In the genomic region with DNA sequence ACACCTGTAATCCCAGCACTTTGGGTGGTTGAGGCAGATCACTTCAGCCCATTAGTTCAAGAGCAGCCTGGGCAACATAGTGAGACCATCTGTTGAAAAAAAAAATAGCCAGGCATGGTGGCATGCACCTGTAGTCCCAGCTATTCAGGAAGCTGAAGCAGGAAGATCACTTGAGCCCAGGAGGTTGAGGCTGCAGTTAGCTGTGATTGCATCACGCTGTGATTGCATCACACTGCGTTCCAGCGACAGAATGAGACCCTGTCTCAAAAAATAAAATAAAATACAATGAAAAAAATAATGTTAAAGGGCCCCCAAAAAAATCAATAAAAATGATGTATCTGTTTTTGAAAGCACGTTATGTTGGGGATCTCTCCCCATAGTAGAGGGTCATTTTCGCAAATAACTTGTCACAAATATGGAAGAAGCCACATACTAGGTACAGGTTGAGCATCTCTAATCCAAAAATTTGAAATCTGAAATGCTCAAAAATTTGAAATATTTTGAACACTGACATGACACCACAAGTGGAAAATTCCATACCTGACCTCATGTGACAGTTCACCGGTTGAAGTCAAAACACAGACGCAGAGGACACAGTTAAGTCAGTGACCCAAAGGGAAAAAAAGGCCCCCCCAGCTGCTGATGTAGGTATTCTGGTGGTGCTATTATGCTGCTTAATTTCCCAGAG, we compare ENCODE assay signal across 22 cellular contexts. TPM values are rescaled to one million over a fixed set of nuclear protein-coding genes. Genes with fewer than 3 reads are reported as not detected.
DNase-seq lines count a peak whose midpoint lies in the region; ATAC-seq and TF ChIP-seq lines count a peak whose summit lies in the region.
"Had no signal": no experiment of that assay in that cellular context is flagged by ENCODE, and none has a peak within 500 bp of the region (broad histone marks: within the 10 kb centered on the region; RNA-seq: fewer than 3 reads in every experiment).

No MANE protein-coding gene starts in this region.

- TF ChIP-seq CTCF in HL-60 (IDR thresholded peaks at IDR 0.05; ENCODE audit: insufficient read depth, low read length): no peak
- no peak for TF ChIP-seq CTCF in WTC11 (IDR thresholded peaks at IDR 0.05)
- TF ChIP-seq CTCF in parathyroid adenoma (IDR thresholded peaks at IDR 0.05): no peak
- TF ChIP-seq CTCF in GM10248 (IDR thresholded peaks at IDR 0.05; ENCODE audit: control extremely low read depth, extremely low read depth, low read depth, missing control alignments): no peak

- H3K27me3 ChIP-seq in HL-60 (ENCODE audit: insufficient read depth, poor library complexity, severe bottlenecking) (no peaks in the 10 kb centered on the region), parathyroid adenoma (ENCODE audit: control insufficient read depth, insufficient read depth, low read length) (no peaks in the 10 kb centered on the region)

- peak; percentile 7 for DNase-seq in SKM-1 treated with dmso at 0.1 percent for 144 hours (lab: John Stamatoyannopoulos, UW; ENCODE audit: unreplicated experiment)
- DNase-seq in SKM-1 (lab: John Stamatoyannopoulos, UW; ENCODE audit: unreplicated experiment): no peak
- peak; percentile 41 to 62 for DNase-seq in HL-60 (ENCODE audit: low read depth in 1 of 2, low spot score in 1 of 2)
- DNase-seq in WTC11 (ENCODE audit: low spot score): no peak
- DNase-seq in left lobe of liver (ENCODE audit: low spot score): no peak
- no peak for DNase-seq in GM10248 (ENCODE audit: extremely low spot score)
- DNase-seq in T-helper 1 cell: no peak
- DNase-seq: AML-193; C1 segment of cervical spinal cord; CD8-positive, alpha-beta T cell; DMS153; H9; Karpas-422; NCI-H1417; NCI-H1694 treated with DMSO at 0.1 percent for 48 hours; NCI-H446; NCI-H526; SHP77 treated with DMSO at 0.1 percent for 48 hours; SK-N-SH; T-cell had no signal

- no peak overlapping the region for H3K4me3 Mint-ChIP-seq in WTC11
- H3K4me3 Mint-ChIP-seq: CD8-positive, alpha-beta T cell; H9; T-cell had no signal

- H3K4me1 ChIP-seq in parathyroid adenoma: peaks cover 69% of the 10 kb centered on the region

- no peak overlapping the region for H3K9ac ChIP-seq in parathyroid adenoma
- H3K9ac ChIP-seq: SK-N-SH had no signal

- peaks cover 19% of the 10 kb centered on the region for H3K36me3 Mint-ChIP-seq in WTC11

- H3K9me3 Mint-ChIP-seq in WTC11: no peaks in the 10 kb centered on the region
- H3K9me3 Mint-ChIP-seq: CD8-positive, alpha-beta T cell; H9; T-cell had no signal

- H3K4me2 ChIP-seq in parathyroid adenoma (ENCODE audit: low read length): peak overlapping the region; percentile 13
- H3K4me2 ChIP-seq: SK-N-SH had no signal

- H2AFZ ChIP-seq in parathyroid adenoma: no peak overlapping the region

- H3K4me3 ChIP-seq in HL-60 (replicated peaks; ENCODE audit: insufficient read depth, low read length) (no peak overlapping the region), parathyroid adenoma (ENCODE audit: low read depth, low read length) (peak overlapping the region; percentile 6)

- no peaks in the 10 kb centered on the region for H3K27me3 Mint-ChIP-seq in WTC11 (ENCODE audit: low read depth)
- H3K27me3 Mint-ChIP-seq: T-cell had no signal

- peaks cover 15% of the 10 kb centered on the region for H3K4me1 Mint-ChIP-seq in WTC11

- CTCF ChIA-PET in WTC11 (lab: Charles Lee) (no interaction called here), GM10248 (lab: Yijun Ruan, JAX) (interaction anchor here (1.9 to 3.3 kb wide), 3 partner anchors 10 to 21 kb away, joined by 8 to 11 read pairs (median 9); partner anchors contain the start of genes CISD1 and IPMK)

- ATAC-seq in WTC11: no peak
- no peak for ATAC-seq in left lobe of liver
- ATAC-seq: CD8-positive, alpha-beta T cell; T-cell had no signal

- H3K27ac ChIP-seq in HL-60 (replicated peaks) (peak overlapping the region; percentile 23; the same call in 1 of the 2 replicates), parathyroid adenoma (peak overlapping the region; percentile 99)
- H3K27ac ChIP-seq: 22Rv1 had no signal

- H3K27ac Mint-ChIP-seq in WTC11: no peak overlapping the region
- H3K27ac Mint-ChIP-seq: CD8-positive, alpha-beta T cell; H9; T-cell had no signal

- no peaks in the 10 kb centered on the region for H3K36me3 ChIP-seq in parathyroid adenoma (ENCODE audit: control insufficient read depth, insufficient read depth, low read length)

- H3K9me3 ChIP-seq in parathyroid adenoma (ENCODE audit: control insufficient read depth, low read length): no peaks in the 10 kb centered on the region
- H3K9me3 ChIP-seq: SK-N-SH had no signal

- POLR2A ChIA-PET in WTC11 (lab: Charles Lee): no interaction called here
- POLR2A ChIA-PET in GM10248 (lab: Yijun Ruan, JAX): no interaction called here

- peaks cover 26% of the 10 kb centered on the region for H3K79me2 ChIP-seq in parathyroid adenoma

TF ChIP-seq in WTC11, 78 proteins besides CTCF, POLR2A, EP300 and RAD21:
- TF ChIP-seq NR2C2 (CRISPR knock-in tag; IDR thresholded peaks at IDR 0.05): no peak
- peak; percentile 77 for TF ChIP-seq GABPB1 (CRISPR knock-in tag; IDR thresholded peaks at IDR 0.05)
- 0 out of 2 replicates have a peak, but pooled peaks have one; percentile 16 for TF ChIP-seq ZNF121 (CRISPR knock-in tag; IDR thresholded peaks at IDR 0.05)

RNA-seq across cellular contexts. Expression of gene CISD1, which starts 9.5 kb away (rescaled TPM):
- total RNA-seq in WTC11 (2021): 46.6 to 53.8 TPM (median 48.3 TPM) in 3 replicates
- total RNA-seq in left lobe of liver: 26.9 TPM

RNA-seq across cellular contexts. Expression of gene IPMK, which starts 10.7 kb away (rescaled TPM):
- 9.7 to 10.9 TPM (median 9.9 TPM) in 3 replicates for total RNA-seq in WTC11 (2021)
- 2.8 TPM for total RNA-seq in left lobe of liver

RNA-seq across cellular contexts. Expression of gene UBE2D1, which starts 56.4 kb away (rescaled TPM):
- total RNA-seq in WTC11 (2021) (23.7 to 24.6 TPM (median 23.8 TPM) in 3 replicates), left lobe of liver (2.2 TPM)

Comparison
In these comparisons a context has a peak if more than half of its experiments do, and no peak if none do; other contexts are left out.
1. DNase-seq: peak in SKM-1 treated with dmso at 0.1 percent for 144 hours (single experiment) and HL-60 (2 of 2); none in SKM-1 (single experiment), WTC11 (single experiment), left lobe of liver (single experiment), GM10248 (single experiment) and T-helper 1 cell (0 of 5).